Comparison of ENCODE assay signal across 12 cellular contexts in the genomic region with DNA sequence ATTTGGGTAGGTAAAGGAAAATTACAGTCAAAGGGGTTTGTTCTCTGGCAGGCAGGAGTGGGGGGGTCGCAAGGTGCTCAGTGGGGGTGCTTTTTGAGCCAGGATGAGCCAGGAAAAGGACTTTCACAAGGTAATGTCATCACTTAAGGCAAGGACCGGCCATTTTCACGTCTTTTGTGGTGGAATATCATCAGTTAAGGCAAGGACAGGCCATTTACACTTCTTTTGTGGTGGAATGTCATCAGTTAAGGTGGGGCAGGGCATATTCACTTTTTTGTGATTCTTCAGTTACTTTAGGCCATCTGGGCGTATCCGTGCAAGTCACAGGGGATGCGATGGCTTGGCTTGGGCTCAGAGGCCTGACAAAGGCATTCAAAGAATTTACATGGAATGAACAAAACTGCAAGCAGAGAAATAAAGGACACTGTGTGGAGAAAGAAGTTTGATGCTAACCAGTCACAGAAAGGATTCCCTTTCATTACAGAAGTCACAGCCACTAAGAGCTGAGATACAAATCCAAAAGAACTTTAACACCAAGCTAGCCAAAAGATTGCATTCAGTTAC. TPM values are rescaled to one million over a fixed set of nuclear protein-coding genes. Genes with fewer than 3 reads are reported as not detected.
DNase-seq lines count a peak whose midpoint lies in the region; ATAC-seq and TF ChIP-seq lines count a peak whose summit lies in the region.
"Not testable (repeated sequence)": the region's sequence is repeated elsewhere in the genome, so short reads cannot be mapped to it uniquely, and the experiment has no call there.
"Had no signal": no experiment of that assay in that cellular context is flagged by ENCODE, and none has a peak within 500 bp of the region (broad histone marks: within the 10 kb centered on the region; RNA-seq: fewer than 3 reads in every experiment).

No MANE protein-coding gene starts in this region.

- H3K9me3 ChIP-seq in GM23248 (ENCODE audit: low read depth); HUES64 (ENCODE audit: insufficient read depth, low read depth, low read length): not testable (repeated sequence)

- H3K36me3 Mint-ChIP-seq in nephron (ENCODE audit: low read depth) = peaks cover 15% of the 10 kb centered on the region
- H3K36me3 Mint-ChIP-seq in type B pancreatic cell = not testable (repeated sequence)

- WGBS in GM23248 (ENCODE audit: low coverage in 1 of 2, low lambda C conversion rate in 2 of 2, missing lambda C conversion rate in 2 of 2), 2 experiments = 70 to 72% methylated on average over 5 to 6 of the region's 6 CpGs
- 10% methylated on average over 6 of the region's 6 CpGs for WGBS in HUES64

- H3K27ac ChIP-seq in GM23248 = not testable (repeated sequence)
- H3K27ac ChIP-seq in HUES64 (ENCODE audit: low read depth, low read length) = peak overlapping the region; percentile 93

- H3K4me3 Mint-ChIP-seq in nephron = peak overlapping the region; percentile 27 to 44 (median 39)
- not testable (repeated sequence) for H3K4me3 Mint-ChIP-seq in type B pancreatic cell

- H3K9ac ChIP-seq in GM23248 = 0 out of 2 replicates have a peak overlapping the region, but pooled peaks have one; percentile 14
- peak overlapping the region; percentile 69 for H3K9ac ChIP-seq in HUES64 (ENCODE audit: low read depth, low read length)

- H3K27me3 Mint-ChIP-seq in nephron (ENCODE audit: low read depth) = not testable (repeated sequence)
- peaks cover 26% of the 10 kb centered on the region for H3K27me3 Mint-ChIP-seq in type B pancreatic cell

- H3K36me3 ChIP-seq in GM23248 (ENCODE audit: low read depth); HUES64 (ENCODE audit: insufficient read depth, low read length): not testable (repeated sequence)

- H3K9me3 Mint-ChIP-seq in nephron, type B pancreatic cell: not testable (repeated sequence)

- not testable (repeated sequence) for H3K27ac Mint-ChIP-seq in nephron
- peak overlapping the region; percentile 46 for H3K27ac Mint-ChIP-seq in type B pancreatic cell

- intact Hi-C loops in Right ventricle myocardium superior (cut with DNase I) = not testable (repeated sequence)

- peak overlapping the region; percentile 53 for H2AFZ ChIP-seq in GM23248

- not testable (repeated sequence) for H3K4me3 ChIP-seq in GM23248; choroid plexus epithelial cell (ENCODE audit: low read depth, low read length)
- peak overlapping the region; percentile 29; the same call in 1 of the 2 replicates for H3K4me3 ChIP-seq in HUES64 (ENCODE audit: low read length)

- not testable (repeated sequence) for DNase-seq in GM23248; type B pancreatic cell (ENCODE audit: extremely low spot score, unreplicated experiment)
- peak; percentile 13 for DNase-seq in choroid plexus epithelial cell (ENCODE audit: low read depth)
- DNase-seq in Right ventricle myocardium superior = peak; percentile 18
- DNase-seq in islet precursor cell = peak; percentile 80

- ATAC-seq in Right ventricle myocardium superior (ENCODE audit: poor library complexity) = not testable (repeated sequence)

- not testable (repeated sequence) for H4K20me1 ChIP-seq in GM23248 (ENCODE audit: insufficient read depth)

- not testable (repeated sequence) for H3K9me2 ChIP-seq in GM23248 (ENCODE audit: insufficient read depth)

- peaks cover 28% of the 10 kb centered on the region for H3K4me1 Mint-ChIP-seq in nephron
- H3K4me1 Mint-ChIP-seq in type B pancreatic cell (ENCODE audit: unreplicated experiment) = not testable (repeated sequence)

- H3K79me2 ChIP-seq in GM23248 (ENCODE audit: insufficient read depth) = not testable (repeated sequence)

- TF ChIP-seq CTCF in choroid plexus epithelial cell (conservative IDR thresholded peaks at IDR 0.05; ENCODE audit: low read depth, low read length); nephron (IDR thresholded peaks at IDR 0.05; ENCODE audit: unreplicated experiment in 3 of 3); type B pancreatic cell (conservative IDR thresholded peaks at IDR 0.05): not testable (repeated sequence)

- in situ Hi-C loops in GM23248 (cut with MboI) = not testable (repeated sequence)

- H3K4me2 ChIP-seq in GM23248 (ENCODE audit: unreplicated experiment) = not testable (repeated sequence)

- peaks cover 22% of the 10 kb centered on the region for H3K4me1 ChIP-seq in GM23248 (ENCODE audit: insufficient read depth)
- peaks cover 30% of the 10 kb centered on the region for H3K4me1 ChIP-seq in HUES64 (ENCODE audit: insufficient read depth, low read length)

- H3K27me3 ChIP-seq in GM23248 (replicated peaks; ENCODE audit: insufficient read depth) = not testable (repeated sequence)
- H3K27me3 ChIP-seq in HUES64 (ENCODE audit: insufficient read depth, low read length) = peaks cover 22% of the 10 kb centered on the region

- not testable (repeated sequence) for H3F3A ChIP-seq in GM23248 (ENCODE audit: insufficient read depth)

RNA-seq across cellular contexts. Expression of a gene that starts 6.8 kb away (rescaled TPM):
- total RNA-seq in GM23248 (2014; rRNA removed; shearing (Covaris generic)) = 0.54 and 2.1 TPM in 2 replicates
- 0.43 and 0.54 TPM in 2 replicates for polyA plus RNA-seq in GM23248 (2016; fragmentation: Nextera tagmentation; extraction: Ambion mirVana)
- polyA plus RNA-seq in HUES64 (2013, experiment 1 of 2) = 6.9 TPM
- polyA plus RNA-seq in HUES64 (2013, experiment 2 of 2) = 5.5 TPM
- total RNA-seq in Right ventricle myocardium superior = 1.2 TPM
- 1.3 and 4.6 TPM in 2 replicates for total RNA-seq in type B pancreatic cell (ENCODE audit: low replicate concordance)
- total RNA-seq: CD4-positive, alpha-beta memory T cell; LHCN-M2; MCF 10A; OCI-LY7 had no signal
- polyA plus RNA-seq: A549; CD4-positive, alpha-beta memory T cell had no signal
